11 cellular contexts compared by ENCODE assay signal in the genomic region with DNA sequence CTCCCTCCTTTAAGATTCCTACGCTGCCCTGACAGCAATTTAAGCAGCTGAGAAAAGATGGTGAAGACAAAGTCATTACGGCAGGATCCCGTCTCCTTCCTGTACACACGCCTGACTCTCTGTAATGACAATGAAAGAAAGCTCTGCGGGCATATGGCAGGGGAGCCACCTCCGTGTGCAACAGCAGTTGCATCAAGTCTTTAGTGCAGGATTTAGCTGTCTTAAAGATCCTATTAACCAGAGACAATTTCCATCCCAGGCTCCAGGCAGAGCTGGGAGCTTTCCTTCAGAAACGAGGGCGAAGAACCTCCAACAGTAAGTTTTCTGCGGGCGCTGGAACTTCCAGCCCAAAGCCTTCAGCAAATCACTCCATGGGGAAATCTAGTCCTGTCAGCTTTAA.
DNase-seq lines count a peak whose midpoint lies in the region; ATAC-seq and TF ChIP-seq lines count a peak whose summit lies in the region.
"Had no signal": no experiment of that assay in that cellular context is flagged by ENCODE, and none has a peak within 500 bp of the region (broad histone marks: within the 10 kb centered on the region; RNA-seq: fewer than 3 reads in every experiment).

No MANE protein-coding gene starts in this region.

- H3K4me1 ChIP-seq in HUES64 (ENCODE audit: insufficient read depth, low read length) (peaks cover 26% of the 10 kb centered on the region), skeletal muscle tissue (ENCODE audit: control insufficient read depth in 3 of 3, insufficient read depth in 3 of 3, low read length in 3 of 3) (peaks cover 64 to 76% (median 75%) of the 10 kb centered on the region in 3 donors)

- H3K27me3 ChIP-seq in HUES64 (ENCODE audit: insufficient read depth, low read length) = no peaks in the 10 kb centered on the region
- H3K27me3 ChIP-seq in skeletal muscle tissue (ENCODE audit: control insufficient read depth in 3 of 3, insufficient read depth in 3 of 3, low read length in 3 of 3) = no peaks in the 10 kb centered on the region

- no peak overlapping the region for H3K4me3 ChIP-seq in HUES64 (ENCODE audit: low read length)
- H3K4me3 ChIP-seq in skeletal muscle tissue (ENCODE audit: low read length in 3 of 3) = peak overlapping the region; percentile 20 to 61 (median 33)
- H3K4me3 ChIP-seq: GM12878 had no signal

- ATAC-seq in left ventricle myocardium superior (peak; percentile 3), HG02678 (IDR thresholded peaks at IDR 0.05; ENCODE audit: unreplicated experiment) (no peak)
- ATAC-seq: GM12878 had no signal

- CTCF ChIA-PET in HEK293T (lab: Yijun Ruan, JAX) = interaction anchor here (0.5 kb wide), 1 partner anchor 13 kb away, joined by 7 read pairs; no protein-coding TSS in a partner anchor

- no peak for TF ChIP-seq CTCF in brain (conservative IDR thresholded peaks at IDR 0.05)

- H3K9me3 Mint-ChIP-seq in brain = no peaks in the 10 kb centered on the region

- H3K9me3 ChIP-seq in HUES64 (ENCODE audit: insufficient read depth, low read depth, low read length) (no peaks in the 10 kb centered on the region), skeletal muscle tissue (ENCODE audit: control insufficient read depth in 3 of 3, low read length in 3 of 3) (no peaks in the 10 kb centered on the region)

- DNase-seq in left ventricle myocardium superior (no peak), HEK293T (ENCODE audit: extremely low spot score) (no peak), epidermal melanocyte (ENCODE audit: insufficient read length, low spot score) (no peak)
- DNase-seq in effector CD4-positive, alpha-beta T cell = no peak
- DNase-seq: DMS 273 treated with DMSO at 0.1 percent for 48 hours; stimulated activated naive CD4-positive, alpha-beta T cell treated with Interleukin-2 at 50 U/mL for 16 hours had no signal

- POLR2A ChIA-PET in HEK293T (lab: Yijun Ruan, JAX) = no interaction called here

- H3K27ac ChIP-seq in HUES64 (ENCODE audit: low read depth, low read length) (peak overlapping the region; percentile 41; the same call in 1 of the 2 replicates), skeletal muscle tissue (ENCODE audit: low read depth, low read length) (peak overlapping the region; percentile 87)

- H3K36me3 Mint-ChIP-seq in brain = peaks cover 73% of the 10 kb centered on the region

- H3K4me1 Mint-ChIP-seq in brain = peaks cover 84% of the 10 kb centered on the region

- intact Hi-C loops in left ventricle myocardium superior (cut with micrococcal nuclease) = loop anchor here (10.0 kb wide), 1 partner anchor 70 kb away; no protein-coding TSS in a partner anchor

- peak overlapping the region; percentile 79 to 96 (median 92) for H3K27ac Mint-ChIP-seq in brain

- H3K9ac ChIP-seq in HUES64 (ENCODE audit: low read depth, low read length) = no peak overlapping the region
- H3K9ac ChIP-seq in skeletal muscle tissue (ENCODE audit: low read depth in 1 of 3, low read length in 3 of 3) = peak overlapping the region; percentile 58 to 69 (median 65)

- 96% methylated on average over 10 of the region's 10 CpGs for WGBS in HUES64

- H3K27me3 Mint-ChIP-seq in brain = no peaks in the 10 kb centered on the region

- peak overlapping the region in 3 of 5 experiments; percentile 11 to 49 (median 39) for H3K4me3 Mint-ChIP-seq in brain

- H3K36me3 ChIP-seq in HUES64 (ENCODE audit: insufficient read depth, low read length) = peaks cover 66% of the 10 kb centered on the region
- peaks cover 0 to 7% (median 5%) of the 10 kb centered on the region in 3 donors for H3K36me3 ChIP-seq in skeletal muscle tissue (ENCODE audit: control insufficient read depth in 3 of 3, insufficient read depth in 3 of 3, low read length in 3 of 3)

TF ChIP-seq in HEK293T, 16 proteins besides CTCF, POLR2A, EP300 and RAD21:
- no peak for TF ChIP-seq L3MBTL2 (conservative IDR thresholded peaks at IDR 0.05)
- TF ChIP-seq TARDBP (IDR thresholded peaks at IDR 0.05) = no peak
- no peak for TF ChIP-seq LEF1 (IDR thresholded peaks at IDR 0.05; ENCODE audit: borderline replicate concordance)
- no peak for TF ChIP-seq HDGF (IDR thresholded peaks at IDR 0.05; ENCODE audit: borderline replicate concordance)
- TF ChIP-seq FOXM1 (IDR thresholded peaks at IDR 0.05; ENCODE audit: borderline replicate concordance) = no peak
- no peak for TF ChIP-seq CTBP1 (IDR thresholded peaks at IDR 0.05; ENCODE audit: borderline replicate concordance)
- no peak for TF ChIP-seq BHLHE40 (IDR thresholded peaks at IDR 0.05; ENCODE audit: borderline replicate concordance)
- no peak for TF ChIP-seq SUZ12 (IDR thresholded peaks at IDR 0.05)
- no peak for TF ChIP-seq ARNT (IDR thresholded peaks at IDR 0.05)
- TF ChIP-seq, protein P1, sequence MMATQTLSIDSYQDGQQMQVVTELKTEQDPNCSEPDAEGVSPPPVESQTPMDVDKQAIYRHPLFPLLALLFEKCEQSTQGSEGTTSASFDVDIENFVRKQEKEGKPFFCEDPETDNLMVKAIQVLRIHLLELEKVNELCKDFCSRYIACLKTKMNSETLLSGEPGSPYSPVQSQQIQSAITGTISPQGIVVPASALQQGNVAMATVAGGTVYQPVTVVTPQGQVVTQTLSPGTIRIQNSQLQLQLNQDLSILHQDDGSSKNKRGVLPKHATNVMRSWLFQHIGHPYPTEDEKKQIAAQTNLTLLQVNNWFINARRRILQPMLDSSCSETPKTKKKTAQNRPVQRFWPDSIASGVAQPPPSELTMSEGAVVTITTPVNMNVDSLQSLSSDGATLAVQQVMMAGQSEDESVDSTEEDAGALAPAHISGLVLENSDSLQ (IDR thresholded peaks at IDR 0.05) = no peak
